ENCODE assay signal across 2 cellular contexts in genomic region chr19:17725422-17726078, GRCh38.
A peak's percentile ranks its signal among the peaks of the same experiment; 100 is the strongest.
TF ChIP-seq lines count a peak whose summit lies in the region.

No MANE protein-coding gene starts in this region.

TF ChIP-seq in HEK293, 187 proteins besides CTCF, POLR2A, EP300 and RAD21:
- TF ChIP-seq GLI4 (tag by site-specific recombination; IDR thresholded peaks at IDR 0.05) (no peak), KLF1 (tag by site-specific recombination; IDR thresholded peaks at IDR 0.05) (peak; percentile 23; the same call in 1 of the 2 replicates), ZNF623 (tag by site-specific recombination; IDR thresholded peaks at IDR 0.05) (peak; percentile 92), ZNF280C (tag by site-specific recombination; IDR thresholded peaks at IDR 0.05) (no peak), KLF8 (tag by site-specific recombination; IDR thresholded peaks at IDR 0.05) (peak; percentile 66; the same call in 1 of the 2 replicates)

TF ChIP-seq in GM12878, 131 proteins besides CTCF, POLR2A, EP300 and RAD21:
- TF ChIP-seq SP1 (IDR thresholded peaks at IDR 0.05; ENCODE audit: low read depth, low read length) (no peak), SMC3 (IDR thresholded peaks at IDR 0.05; ENCODE audit: borderline replicate concordance, low read length) (peak; percentile 35; the same call in 1 of the 2 replicates), ZSCAN29 (IDR thresholded peaks at IDR 0.05) (no peak)
